In the genomic region with DNA sequence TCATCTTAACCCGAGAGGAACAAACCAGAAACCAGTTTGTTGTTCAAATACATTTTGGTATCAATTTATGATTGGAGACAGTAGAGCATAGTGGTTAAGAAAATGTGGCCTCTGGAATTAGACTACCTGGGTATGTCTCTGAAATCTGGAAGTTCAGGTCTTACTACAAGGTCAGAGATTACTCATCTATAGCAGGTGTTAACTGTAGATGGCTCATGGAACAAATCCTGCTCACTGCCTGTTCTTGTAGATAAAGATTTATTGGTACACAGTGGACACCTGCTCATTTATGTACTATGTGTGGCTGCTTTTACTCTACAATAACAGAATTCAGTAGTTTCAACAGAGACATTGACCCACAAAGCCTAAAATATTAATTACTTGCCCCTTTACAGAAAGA, we compare ENCODE assay signal across 24 cellular contexts.
"Had no signal": no experiment of that assay in that cellular context is flagged by ENCODE, and none has a peak within 500 bp of the region (broad histone marks: within the 10 kb centered on the region; RNA-seq: fewer than 3 reads in every experiment).

No MANE protein-coding gene starts in this region.

- H3K9ac ChIP-seq: neural progenitor cell, parathyroid adenoma had no signal

- H3K4me1 ChIP-seq: gastrocnemius medialis, parathyroid adenoma, right atrium auricular region, tibial nerve had no signal

- H3K27me3 ChIP-seq: gastrocnemius medialis, neural progenitor cell, right atrium auricular region, tibial nerve had no signal

- H3K4me3 Mint-ChIP-seq: activated CD8-positive, alpha-beta memory T cell treated with anti-CD3 and anti-CD28 coated beads, Interleukin-2, amount 10 ng/mL, durations not matched to agents 7 days and 5 days; activated CD8-positive, alpha-beta T cell treated with anti-CD3 and anti-CD28 coated beads, Interleukin-2, amount 10 ng/mL, durations not matched to agents 7 days and 5 days; memory B cell; natural killer cell; neural progenitor cell; T-helper 1 cell treated with Interleukin-12 subunit alpha and Interleukin-12 subunit beta and Interleukin-4 antibody, amounts not matched to agents 30 μg/mL and 1 μg/mL, for 36 hours; WTC11 had no signal

- H3K9me3 ChIP-seq: gastrocnemius medialis, right atrium auricular region, tibial nerve had no signal

- H3K27ac Mint-ChIP-seq: activated CD8-positive, alpha-beta memory T cell treated with anti-CD3 and anti-CD28 coated beads, Interleukin-2, amount 10 ng/mL, durations not matched to agents 7 days and 5 days; activated CD8-positive, alpha-beta T cell treated with anti-CD3 and anti-CD28 coated beads, Interleukin-2, amount 10 ng/mL, durations not matched to agents 7 days and 5 days; activated naive CD4-positive, alpha-beta T cell treated with anti-CD3 and anti-CD28 coated beads, Interleukin-2, amount 50 U/mL, for 72 hours; activated T-helper 2 cell treated with anti-CD3 and anti-CD28 coated beads, Interferon-gamma antibody, Interleukin-2, Interleukin-4, amounts not matched to agents 10 μg/mL and 5 μg/mL and 100 μg/mL, durations not matched to agents 14 hours and 24 hours and 36 hours; memory B cell; natural killer cell; neural progenitor cell; T-helper 1 cell treated with Interleukin-12 subunit alpha and Interleukin-12 subunit beta and Interleukin-4 antibody, amounts not matched to agents 30 μg/mL and 1 μg/mL, for 36 hours; WTC11 had no signal

- H3K36me3 ChIP-seq: gastrocnemius medialis, neural progenitor cell, right atrium auricular region, tibial nerve had no signal

- H3K27ac ChIP-seq: gastrocnemius medialis, neural progenitor cell, parathyroid adenoma, right atrium auricular region, tibial nerve had no signal

- FAIRE-seq: keratinocyte had no signal

- H2AFZ ChIP-seq: neural progenitor cell, parathyroid adenoma had no signal

- DNase-seq: activated CD4-positive, alpha-beta T cell treated with anti-CD3 and anti-CD28 coated beads for 1 hour; activated CD4-positive, alpha-beta T cell treated with anti-CD3 and anti-CD28 coated beads, Interleukin-2, amount 50 U/mL, for 1 hour; activated CD8-positive, alpha-beta memory T cell treated with anti-CD3 and anti-CD28 coated beads, Interleukin-2, amount 10 ng/mL, durations not matched to agents 7 days and 5 days; activated CD8-positive, alpha-beta T cell treated with anti-CD3 and anti-CD28 coated beads, Interleukin-2, amount 10 ng/mL, durations not matched to agents 7 days and 5 days; activated T-cell treated with anti-CD3 and anti-CD28 coated beads, Interleukin-2, amount 50 U/mL, for 48 hours; dermis blood vessel endothelial cell; effector CD4-positive, alpha-beta T cell; gastrocnemius medialis; glutamatergic neuron; natural killer cell; occipital lobe; stimulated activated CD4-positive, alpha-beta T cell treated with anti-CD3 and anti-CD28 coated beads, Interleukin-15, amount 100 ng/mL, for 24 hours; stimulated activated naive CD4-positive, alpha-beta T cell treated with Interleukin-2 at 50 U/mL for 16 hours; T1000 had no signal

- H3K4me1 Mint-ChIP-seq: activated CD8-positive, alpha-beta memory T cell treated with anti-CD3 and anti-CD28 coated beads, Interleukin-2, amount 10 ng/mL, durations not matched to agents 7 days and 5 days; memory B cell; natural killer cell; neural progenitor cell; WTC11 had no signal

- H3K4me2 ChIP-seq: neural progenitor cell had no signal

- H3K79me2 ChIP-seq: parathyroid adenoma had no signal

- H3K4me3 ChIP-seq: gastrocnemius medialis, neural progenitor cell, right atrium auricular region, tibial nerve had no signal

- ATAC-seq: activated CD8-positive, alpha-beta memory T cell treated with anti-CD3 and anti-CD28 coated beads, Interleukin-2, amount 10 ng/mL, durations not matched to agents 7 days and 5 days; activated CD8-positive, alpha-beta T cell treated with anti-CD3 and anti-CD28 coated beads, Interleukin-2, amount 10 ng/mL, durations not matched to agents 7 days and 5 days; activated naive CD4-positive, alpha-beta T cell treated with anti-CD3 and anti-CD28 coated beads, Interleukin-2, amount 50 U/mL, for 72 hours; gastrocnemius medialis; natural killer cell; WTC11 had no signal

- H3K36me3 Mint-ChIP-seq: activated CD8-positive, alpha-beta memory T cell treated with anti-CD3 and anti-CD28 coated beads, Interleukin-2, amount 10 ng/mL, durations not matched to agents 7 days and 5 days; activated naive CD4-positive, alpha-beta T cell treated with anti-CD3 and anti-CD28 coated beads, Interleukin-2, amount 50 U/mL, for 72 hours; memory B cell; neural progenitor cell had no signal

- H3K27me3 Mint-ChIP-seq: activated CD8-positive, alpha-beta memory T cell treated with anti-CD3 and anti-CD28 coated beads, Interleukin-2, amount 10 ng/mL, durations not matched to agents 7 days and 5 days; memory B cell had no signal

- H3K9me3 Mint-ChIP-seq: memory B cell, neural progenitor cell had no signal
